Comparison of ENCODE assay signal across 8 cellular contexts in genomic region chr9:109972026-109973005, GRCh38.
A peak's percentile ranks its signal among the peaks of the same experiment; 100 is the strongest.
DNase-seq lines count a peak whose midpoint lies in the region; ATAC-seq and TF ChIP-seq lines count a peak whose summit lies in the region.

No MANE protein-coding gene starts in this region.

- H3K9me3 ChIP-seq in A673 (ENCODE audit: low read depth, low read length, poor library complexity, severe bottlenecking), result no peaks in the 10 kb centered on the region

- H3K4me3 Mint-ChIP-seq in activated naive CD8-positive, alpha-beta T cell treated with anti-CD3 and anti-CD28 coated beads for 36 hours, result no peak overlapping the region

- peaks cover 39% of the 10 kb centered on the region for H3K4me1 Mint-ChIP-seq in activated naive CD8-positive, alpha-beta T cell treated with anti-CD3 and anti-CD28 coated beads for 36 hours

- POLR2A ChIA-PET in A673 (lab: Charles Lee; ENCODE audit: low non-redundant PET), result no interaction called here

- CTCF ChIA-PET in A673 (lab: Charles Lee), result no interaction called here

- ATAC-seq in GM19324 (IDR thresholded peaks at IDR 0.05; ENCODE audit: low FRiP score, unreplicated experiment) (peak; percentile 40), HG03139 (IDR thresholded peaks at IDR 0.05; ENCODE audit: unreplicated experiment) (peak; percentile 46), HG02970 (IDR thresholded peaks at IDR 0.05; ENCODE audit: low FRiP score, unreplicated experiment) (no peak)
- peak; percentile 70 for ATAC-seq in stimulated activated naive CD8-positive, alpha-beta T cell treated with anti-CD3 and anti-CD28 coated beads, Interleukin-15, Interleukin-2, amounts not matched to agents 100 U/mL and 50 U/mL, for 24 hours

- no peaks in the 10 kb centered on the region for H3K27me3 ChIP-seq in A673 (replicated peaks; ENCODE audit: insufficient read depth, low read depth, low read length, poor library complexity)

- intact Hi-C loops in A673 (cut with micrococcal nuclease; ENCODE audit: unreplicated experiment), result no loop called here

- H3K36me3 ChIP-seq in A673 (ENCODE audit: insufficient read depth, low read length, poor library complexity, severe bottlenecking), result no peaks in the 10 kb centered on the region

- H3K4me1 ChIP-seq in A673 (ENCODE audit: insufficient read depth, low read length, poor library complexity, severe bottlenecking), result no peaks in the 10 kb centered on the region

- TF ChIP-seq CTCF in C4-2B (conservative IDR thresholded peaks at IDR 0.05), result 0 out of 2 replicates have a peak, but pooled peaks have one; percentile 12
- no peak for TF ChIP-seq CTCF in A673 (conservative IDR thresholded peaks at IDR 0.05; ENCODE audit: low read depth, low read length)

- H3K27ac Mint-ChIP-seq in activated naive CD8-positive, alpha-beta T cell treated with anti-CD3 and anti-CD28 coated beads for 36 hours, result peak overlapping the region; percentile 21

- no TSS peak for BruUV-seq in A673 (replicated peaks; lab: Mats Ljungman, UMichigan)

- H3K9me3 Mint-ChIP-seq in activated naive CD8-positive, alpha-beta T cell treated with anti-CD3 and anti-CD28 coated beads for 36 hours, result peaks cover 2% of the 10 kb centered on the region

- no peak for DNase-seq in activated naive CD8-positive, alpha-beta T cell treated with anti-CD3 and anti-CD28 coated beads for 36 hours
- DNase-seq in stimulated activated naive CD8-positive, alpha-beta T cell treated with anti-CD3 and anti-CD28 coated beads, Interleukin-15, Interleukin-2, amounts not matched to agents 100 U/mL and 50 U/mL, for 24 hours, result peak; percentile 15
- DNase-seq in superior temporal gyrus (ENCODE audit: extremely low spot score) (no peak), A673 (ENCODE audit: low spot score) (no peak)

- H3K27ac ChIP-seq in C4-2B, result no peak overlapping the region
- no peak overlapping the region for H3K27ac ChIP-seq in A673 (ENCODE audit: low read depth, low read length, poor library complexity, severe bottlenecking)

- no peak overlapping the region for H3K4me3 ChIP-seq in A673 (ENCODE audit: low read depth, low read length, poor library complexity, severe bottlenecking)

- H3K36me3 Mint-ChIP-seq in activated naive CD8-positive, alpha-beta T cell treated with anti-CD3 and anti-CD28 coated beads for 36 hours, result peaks cover 3% of the 10 kb centered on the region

- no peaks in the 10 kb centered on the region for H3K27me3 Mint-ChIP-seq in activated naive CD8-positive, alpha-beta T cell treated with anti-CD3 and anti-CD28 coated beads for 36 hours
